Comparison of ENCODE assay signal across 19 cellular contexts in the genomic region with DNA sequence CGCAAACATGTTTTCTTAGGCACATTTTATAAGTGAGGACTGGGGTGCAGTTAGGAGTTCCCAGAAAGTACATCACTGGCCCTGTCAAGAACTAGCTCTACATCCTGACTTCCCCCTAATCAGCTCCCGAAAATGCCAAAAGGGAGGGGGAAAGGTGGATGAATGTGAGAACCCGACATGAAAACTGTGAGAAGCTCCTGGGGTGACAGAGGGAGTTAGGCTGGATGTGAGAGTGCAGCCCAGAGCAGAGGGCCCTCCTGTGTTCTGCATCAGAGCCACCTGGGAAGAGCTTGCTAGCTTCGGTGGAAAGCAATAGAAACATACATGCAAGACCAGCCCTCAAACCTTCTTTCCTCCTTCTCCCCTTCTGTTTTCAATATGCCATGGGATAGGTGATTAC.
"Had no signal": no experiment of that assay in that cellular context is flagged by ENCODE, and none has a peak within 500 bp of the region (broad histone marks: within the 10 kb centered on the region; RNA-seq: fewer than 3 reads in every experiment).

No MANE protein-coding gene starts in this region.

- H3K36me3 ChIP-seq: heart right ventricle, left ventricle myocardium inferior, lower lobe of right lung, neutrophil had no signal

- H3K4me1 ChIP-seq: heart right ventricle, left ventricle myocardium inferior, lower lobe of right lung had no signal

- H3K4me3 ChIP-seq: dorsolateral prefrontal cortex, heart right ventricle, left ventricle myocardium inferior, lower lobe of right lung had no signal

- H3K4me1 Mint-ChIP-seq: memory B cell, naive B cell, nephron had no signal

- H3K27me3 ChIP-seq: neutrophil had no signal

- H3K4me3 Mint-ChIP-seq: memory B cell, naive B cell, nephron had no signal

- ATAC-seq: esophagus mucosa, heart right ventricle, left cardiac atrium, lower lobe of right lung, sciatic nerve had no signal

- H3K9me3 Mint-ChIP-seq: memory B cell, naive B cell, nephron had no signal

- H3K27ac ChIP-seq: dorsolateral prefrontal cortex, heart right ventricle, left ventricle myocardium inferior, lower lobe of right lung, neutrophil had no signal

- H3K9me3 ChIP-seq: heart right ventricle, left ventricle myocardium inferior, lower lobe of right lung, neutrophil had no signal

- DNase-seq: cortex of kidney; dorsolateral prefrontal cortex; effector CD8-positive, alpha-beta T cell; heart right ventricle; kidney; left cardiac atrium; left ventricle myocardium inferior; lower lobe of right lung; midbrain; naive B cell; posterior cingulate gyrus; stimulated activated CD4-positive, alpha-beta T cell treated with anti-CD3 and anti-CD28 coated beads, Interleukin-2, amount 100 ng/mL, for 24 hours; stimulated activated naive CD4-positive, alpha-beta T cell treated with Interleukin-2 at 50 U/mL for 16 hours; trophoblast cell had no signal

- H3K27ac Mint-ChIP-seq: memory B cell, naive B cell, nephron had no signal

- H3K36me3 Mint-ChIP-seq: memory B cell, naive B cell had no signal
